ENCODE assay signal across 12 cellular contexts in genomic region chr2:105373344-105373781, GRCh38. TPM values are rescaled to one million over a fixed set of nuclear protein-coding genes. Genes with fewer than 3 reads are reported as not detected.
DNase-seq lines count a peak whose midpoint lies in the region; ATAC-seq, FAIRE-seq and TF ChIP-seq lines count a peak whose summit lies in the region.
"Had no signal": no experiment of that assay in that cellular context is flagged by ENCODE, and none has a peak within 500 bp of the region (broad histone marks: within the 10 kb centered on the region; RNA-seq: fewer than 3 reads in every experiment).

No MANE protein-coding gene starts in this region.

- no peak overlapping the region for H3K4me2 ChIP-seq in osteoblast (ENCODE audit: insufficient read depth, low read length)
- H3K4me2 ChIP-seq in PC-3 (ENCODE audit: low read length) = no peak overlapping the region

- peaks cover 93% of the 10 kb centered on the region for H3K79me2 ChIP-seq in osteoblast (ENCODE audit: insufficient read depth, low read length)
- H3K79me2 ChIP-seq in PC-3 (ENCODE audit: low read length) = peaks cover 65% of the 10 kb centered on the region

- peaks cover 94% of the 10 kb centered on the region for H3K4me1 ChIP-seq in osteoblast (ENCODE audit: insufficient read depth, low read length)
- peaks cover 39% of the 10 kb centered on the region for H3K4me1 ChIP-seq in PC-3 (ENCODE audit: insufficient read depth, low read length)

- H3K4me3 ChIP-seq in dorsolateral prefrontal cortex = no peak overlapping the region
- no peak overlapping the region for H3K4me3 ChIP-seq in osteoblast (ENCODE audit: insufficient read depth, low read length)
- no peak overlapping the region for H3K4me3 ChIP-seq in PC-3 (ENCODE audit: low read length)

- intact Hi-C loops in dorsolateral prefrontal cortex (cut with DNase I) (no loop called here), PC-3 (cut with micrococcal nuclease) (no loop called here)

- POLR2A ChIA-PET in PC-3 (lab: Charles Lee; ENCODE audit: unreplicated experiment) = no interaction called here

- H3K9me2 ChIP-seq in PC-3 (replicated peaks; ENCODE audit: low read length) = no peaks in the 10 kb centered on the region

- CTCF ChIA-PET in PC-3 (lab: Charles Lee) = no interaction called here

- H3K27me3 ChIP-seq in dorsolateral prefrontal cortex (no peaks in the 10 kb centered on the region), osteoblast (ENCODE audit: insufficient read depth, low read length) (no peaks in the 10 kb centered on the region), PC-3 (ENCODE audit: low read length) (no peaks in the 10 kb centered on the region)

- TF ChIP-seq POLR2A in GM12891 (IDR thresholded peaks at IDR 0.05; ENCODE audit: low read depth, low read length) = no peak

- BruUV-seq in PC-3 (replicated peaks; lab: Mats Ljungman, UMichigan) = no TSS peak

- H3K9ac ChIP-seq in PC-3 (ENCODE audit: low read length) = no peak overlapping the region

- TF ChIP-seq CTCF in dorsolateral prefrontal cortex (IDR thresholded peaks at IDR 0.05 in 54 of 56, conservative IDR thresholded peaks at IDR 0.05 in 2 of 56; ENCODE audit: low read depth in 1 of 56, partially characterized antibody in 56 of 56) (no peak), osteoblast (IDR thresholded peaks at IDR 0.05; ENCODE audit: extremely low read depth, low read depth, low read length) (no peak), PC-3 (conservative IDR thresholded peaks at IDR 0.05; ENCODE audit: low read depth, low read length) (no peak)

- no peak overlapping the region for H2AFZ ChIP-seq in osteoblast (ENCODE audit: low read length)
- no peak overlapping the region for H2AFZ ChIP-seq in PC-3 (ENCODE audit: low read length)

- ATAC-seq in HG03066 (IDR thresholded peaks at IDR 0.05; ENCODE audit: low read depth, unreplicated experiment) = peak; percentile 8
- no peak for ATAC-seq in PC-3

- H3K27ac ChIP-seq in dorsolateral prefrontal cortex = peak overlapping the region in 37 of 59 donors; percentile 1 to 81 (median 58)
- peak overlapping the region; percentile 90 for H3K27ac ChIP-seq in osteoblast (ENCODE audit: low read depth, low read length)
- no peak overlapping the region for H3K27ac ChIP-seq in PC-3 (ENCODE audit: low read length)

- FAIRE-seq in GM12891 (lab: Jason Lieb, UNC) = no peak
- FAIRE-seq: endometrium had no signal

- H3F3A ChIP-seq in PC-3 (ENCODE audit: low read length, unreplicated experiment) = no peaks in the 10 kb centered on the region

- H3K36me3 ChIP-seq in osteoblast (ENCODE audit: insufficient read depth, low read length) (peaks cover 98% of the 10 kb centered on the region), PC-3 (ENCODE audit: low read depth, low read length) (peaks cover 63% of the 10 kb centered on the region)

- peaks cover 82% of the 10 kb centered on the region for H4K20me1 ChIP-seq in osteoblast (ENCODE audit: insufficient read depth, low read length)
- H4K20me1 ChIP-seq in PC-3 (ENCODE audit: low read length) = peaks cover 9% of the 10 kb centered on the region; the same call in 1 of the 2 replicates

- no peaks in the 10 kb centered on the region for H3K9me3 ChIP-seq in osteoblast (ENCODE audit: low read depth, low read length)
- H3K9me3 ChIP-seq in PC-3 (ENCODE audit: low read length) = no peaks in the 10 kb centered on the region

- peak; percentile 41 for DNase-seq in GM03348 (ENCODE audit: low spot score)
- peak in 1 of 10 donors; percentile 86 for DNase-seq in dorsolateral prefrontal cortex
- DNase-seq in osteoblast (ENCODE audit: insufficient read length, low spot score, missing footprints) = no peak
- DNase-seq in GM12891 (ENCODE audit: insufficient read length, low spot score) = no peak
- DNase-seq in Ammon's horn (ENCODE audit: low spot score) = no peak
- no peak for DNase-seq in AG08395 (ENCODE audit: low spot score)
- no peak for DNase-seq in PC-3
- DNase-seq: activated T-cell treated with anti-CD3 and anti-CD28 coated beads, Interleukin-2, amount 50 U/mL, for 48 hours; NCI-H1092 treated with DMSO at 0.1 percent for 48 hours; stimulated activated CD4-positive, alpha-beta T cell treated with anti-CD3 and anti-CD28 coated beads, Interleukin-4, amount 100 ng/mL, for 4 hours had no signal

TF ChIP-seq in GM12891, 5 proteins besides CTCF, POLR2A, EP300 and RAD21:
- TF ChIP-seq POU2F2 (IDR thresholded peaks at IDR 0.05; ENCODE audit: low read depth, low read length) (no peak), SPI1 (IDR thresholded peaks at IDR 0.05; ENCODE audit: low read depth, low read length) (no peak), PAX5 (IDR thresholded peaks at IDR 0.05; ENCODE audit: insufficient read depth, low read length, severe bottlenecking) (no peak), POLR2AphosphoS5 (IDR thresholded peaks at IDR 0.05; ENCODE audit: low read depth, low read length) (no peak), TAF1 (IDR thresholded peaks at IDR 0.05; ENCODE audit: low read depth, low read length) (no peak)

RNA-seq across cellular contexts. Expression of gene FHL2, which starts 25.5 kb away (rescaled TPM):
- total RNA-seq in dorsolateral prefrontal cortex = 10 to 100 TPM in 119 of 120 experiments, 1 to 10 TPM in 1; 9.0 to 49.5 (median 29.1) TPM
- 566 and 568 TPM in 2 replicates for total RNA-seq in osteoblast
- 2.5 TPM for polyA plus RNA-seq in GM12891 (2012; ENCODE audit: low read depth, missing spikeins)
- 118 and 125 TPM in 2 replicates for total RNA-seq in PC-3 (2014; rRNA removed)

RNA-seq across cellular contexts. Expression of gene C2orf49, which starts 36.0 kb away (rescaled TPM):
- total RNA-seq in dorsolateral prefrontal cortex = 10 to 100 TPM; 15.9 to 35.0 (median 24.8) TPM
- total RNA-seq in osteoblast = 18.0 and 18.1 TPM in 2 replicates
- polyA plus RNA-seq in GM12891 (2012; ENCODE audit: low read depth, missing spikeins) = 12.3 TPM
- total RNA-seq in PC-3 (2014; rRNA removed) = 7.2 and 11.6 TPM in 2 replicates

RNA-seq across cellular contexts. Expression of gene TGFBRAP1, which starts 43.8 kb away (rescaled TPM):
- total RNA-seq in dorsolateral prefrontal cortex (10 to 100 TPM; 18.8 to 31.2 (median 24.9) TPM), osteoblast (32.6 and 32.7 TPM in 2 replicates), PC-3 (2014; rRNA removed) (26.5 and 27.3 TPM in 2 replicates)
- polyA plus RNA-seq in GM12891 (2012; ENCODE audit: low read depth, missing spikeins) = 15.1 TPM
